In genomic region chr17:64713786-64714185, GRCh38 we compare ENCODE assay signal across 8 cellular contexts. TPM values are rescaled to one million over a fixed set of nuclear protein-coding genes. Genes with fewer than 3 reads are reported as not detected.
DNase-seq lines count a peak whose midpoint lies in the region; ATAC-seq lines count a peak whose summit lies in the region.
"Not testable (repeated sequence)": the region's sequence is repeated elsewhere in the genome, so short reads cannot be mapped to it uniquely, and the experiment has no call there.

No MANE protein-coding gene starts in this region.

- POLR2A ChIA-PET in naive thymus-derived CD4-positive, alpha-beta T cell (lab: Charles Lee): interaction anchor here (0.6 to 2.3 kb wide), 6 partner anchors 14 to 672 kb away, joined by 3 to 5 read pairs (median 4); no protein-coding TSS in a partner anchor

- not testable (repeated sequence) for H3K9me3 Mint-ChIP-seq in CD4-positive, CD25-positive, alpha-beta regulatory T cell; activated T-cell treated with anti-CD3 and anti-CD28 coated beads, Interleukin-2, amount 50 U/mL, for 72 hours; dendritic cell treated with granulocyte-macrophage colony-stimulating factor and Interleukin-4, amounts not matched to agents 40 ng/mL and 50 ng/mL, for 4 days; immature natural killer cell; naive thymus-derived CD4-positive, alpha-beta T cell; stimulated activated memory B cell treated with anti-CD40 and anti-IgM and Interleukin-4, amounts not matched to agents 10 μg/mL and 1 μg/mL and 100 μg/mL, for 72 hours

- not testable (repeated sequence) for H3K27ac ChIP-seq in CD4-positive, CD25-positive, alpha-beta regulatory T cell (ENCODE audit: insufficient read depth, low read length, poor library complexity, severe bottlenecking); naive thymus-derived CD4-positive, alpha-beta T cell (ENCODE audit: low read depth, low read length)
- peak overlapping the region; percentile 91 for H3K27ac ChIP-seq in KOPT-K1 (ENCODE audit: low read depth, low read length, poor library complexity, severe bottlenecking)

- peak in 1 of 3 donors; percentile 42 for DNase-seq in CD4-positive, CD25-positive, alpha-beta regulatory T cell
- DNase-seq in SW480 (ENCODE audit: low spot score): peak; percentile 54
- peak in 1 of 2 donors; percentile 12 for DNase-seq in activated T-cell treated with anti-CD3 and anti-CD28 coated beads, Interleukin-2, amount 50 U/mL, for 72 hours
- peak; percentile 33 to 46 (median 38) for DNase-seq in immature natural killer cell
- peak in 3 of 9 donors; percentile 4 to 24 (median 19) for DNase-seq in naive thymus-derived CD4-positive, alpha-beta T cell

- peak overlapping the region; percentile 68 for H3K4me3 ChIP-seq in CD4-positive, CD25-positive, alpha-beta regulatory T cell (ENCODE audit: low read depth, low read length)
- H3K4me3 ChIP-seq in naive thymus-derived CD4-positive, alpha-beta T cell (ENCODE audit: low read length): peak overlapping the region; percentile 63

- intact Hi-C loops in dendritic cell treated with granulocyte-macrophage colony-stimulating factor and Interleukin-4, amounts not matched to agents 40 ng/mL and 50 ng/mL, for 4 days (cut with micrococcal nuclease); naive thymus-derived CD4-positive, alpha-beta T cell (cut with micrococcal nuclease): not testable (repeated sequence)

- not testable (repeated sequence) for H3K9me3 ChIP-seq in CD4-positive, CD25-positive, alpha-beta regulatory T cell (ENCODE audit: control insufficient read depth in 2 of 2, low read length in 2 of 2); KOPT-K1 (ENCODE audit: insufficient read depth, low read length, poor library complexity, severe bottlenecking); naive thymus-derived CD4-positive, alpha-beta T cell (ENCODE audit: control insufficient read depth in 2 of 3, low read length in 3 of 3)

- not testable (repeated sequence) for H3K27me3 ChIP-seq in CD4-positive, CD25-positive, alpha-beta regulatory T cell (ENCODE audit: control insufficient read depth, insufficient read depth, low read length); naive thymus-derived CD4-positive, alpha-beta T cell (ENCODE audit: control insufficient read depth in 2 of 2, insufficient read depth in 2 of 2, low read length in 2 of 2)

- not testable (repeated sequence) for H3K36me3 Mint-ChIP-seq in CD4-positive, CD25-positive, alpha-beta regulatory T cell; activated T-cell treated with anti-CD3 and anti-CD28 coated beads, Interleukin-2, amount 50 U/mL, for 72 hours (ENCODE audit: insufficient read depth in 2 of 2); dendritic cell treated with granulocyte-macrophage colony-stimulating factor and Interleukin-4, amounts not matched to agents 40 ng/mL and 50 ng/mL, for 4 days (ENCODE audit: low read depth); immature natural killer cell; naive thymus-derived CD4-positive, alpha-beta T cell; stimulated activated memory B cell treated with anti-CD40 and anti-IgM and Interleukin-4, amounts not matched to agents 10 μg/mL and 1 μg/mL and 100 μg/mL, for 72 hours

- H3K27me3 Mint-ChIP-seq in CD4-positive, CD25-positive, alpha-beta regulatory T cell; activated T-cell treated with anti-CD3 and anti-CD28 coated beads, Interleukin-2, amount 50 U/mL, for 72 hours (ENCODE audit: low read depth); dendritic cell treated with granulocyte-macrophage colony-stimulating factor and Interleukin-4, amounts not matched to agents 40 ng/mL and 50 ng/mL, for 4 days; immature natural killer cell (ENCODE audit: low read depth in 3 of 3); naive thymus-derived CD4-positive, alpha-beta T cell; stimulated activated memory B cell treated with anti-CD40 and anti-IgM and Interleukin-4, amounts not matched to agents 10 μg/mL and 1 μg/mL and 100 μg/mL, for 72 hours: not testable (repeated sequence)

- not testable (repeated sequence) for H3K36me3 ChIP-seq in CD4-positive, CD25-positive, alpha-beta regulatory T cell (ENCODE audit: control insufficient read depth, insufficient read depth, low read length); KOPT-K1 (ENCODE audit: insufficient read depth, low read length); naive thymus-derived CD4-positive, alpha-beta T cell (ENCODE audit: control insufficient read depth in 2 of 3, insufficient read depth in 3 of 3, low read length in 3 of 3)

- H3K4me1 ChIP-seq in CD4-positive, CD25-positive, alpha-beta regulatory T cell (ENCODE audit: control insufficient read depth, insufficient read depth, low read length, poor library complexity, severe bottlenecking): peaks cover 30% of the 10 kb centered on the region
- peaks cover 35 to 38% of the 10 kb centered on the region in 2 donors for H3K4me1 ChIP-seq in naive thymus-derived CD4-positive, alpha-beta T cell (ENCODE audit: control insufficient read depth in 2 of 2, insufficient read depth in 2 of 2, low read length in 2 of 2)

- H3K4me1 Mint-ChIP-seq in CD4-positive, CD25-positive, alpha-beta regulatory T cell: peaks cover 6 to 60% (median 31%) of the 10 kb centered on the region in 4 donors
- peaks cover 50% of the 10 kb centered on the region for H3K4me1 Mint-ChIP-seq in activated T-cell treated with anti-CD3 and anti-CD28 coated beads, Interleukin-2, amount 50 U/mL, for 72 hours (ENCODE audit: low read depth)
- H3K4me1 Mint-ChIP-seq in dendritic cell treated with granulocyte-macrophage colony-stimulating factor and Interleukin-4, amounts not matched to agents 40 ng/mL and 50 ng/mL, for 4 days (ENCODE audit: low read depth): peaks cover 32% of the 10 kb centered on the region
- peaks cover 66 to 68% of the 10 kb centered on the region in 2 donors for H3K4me1 Mint-ChIP-seq in immature natural killer cell
- H3K4me1 Mint-ChIP-seq in naive thymus-derived CD4-positive, alpha-beta T cell: peaks cover 26 to 63% (median 54%) of the 10 kb centered on the region in 7 donors
- H3K4me1 Mint-ChIP-seq in stimulated activated memory B cell treated with anti-CD40 and anti-IgM and Interleukin-4, amounts not matched to agents 10 μg/mL and 1 μg/mL and 100 μg/mL, for 72 hours: peaks cover 29% of the 10 kb centered on the region

- CTCF ChIA-PET in naive thymus-derived CD4-positive, alpha-beta T cell (lab: Charles Lee): interaction anchor here (0.5 to 0.7 kb wide), 2 partner anchors 23 to 80 kb away, joined by 3 to 4 read pairs; no protein-coding TSS in a partner anchor

- ATAC-seq in CD4-positive, CD25-positive, alpha-beta regulatory T cell (ENCODE audit: low read depth in 2 of 2): peak; percentile 16 to 32
- ATAC-seq in activated T-cell treated with anti-CD3 and anti-CD28 coated beads, Interleukin-2, amount 50 U/mL, for 72 hours (replicated peaks in 1 of 2): peak; percentile 35 to 37
- peak; percentile 22 for ATAC-seq in naive thymus-derived CD4-positive, alpha-beta T cell
- not testable (repeated sequence) for ATAC-seq in stimulated activated memory B cell treated with anti-CD40 and anti-IgM and Interleukin-4, amounts not matched to agents 10 μg/mL and 1 μg/mL and 100 μg/mL, for 72 hours

- H3K27ac Mint-ChIP-seq in CD4-positive, CD25-positive, alpha-beta regulatory T cell: peak overlapping the region; percentile 49 to 88 (median 79)
- H3K27ac Mint-ChIP-seq in activated T-cell treated with anti-CD3 and anti-CD28 coated beads, Interleukin-2, amount 50 U/mL, for 72 hours: peak overlapping the region; percentile 83
- H3K27ac Mint-ChIP-seq in dendritic cell treated with granulocyte-macrophage colony-stimulating factor and Interleukin-4, amounts not matched to agents 40 ng/mL and 50 ng/mL, for 4 days: peak overlapping the region; percentile 32
- peak overlapping the region; percentile 91 to 99 (median 96) for H3K27ac Mint-ChIP-seq in immature natural killer cell
- peak overlapping the region; percentile 64 to 90 (median 77) for H3K27ac Mint-ChIP-seq in naive thymus-derived CD4-positive, alpha-beta T cell
- H3K27ac Mint-ChIP-seq in stimulated activated memory B cell treated with anti-CD40 and anti-IgM and Interleukin-4, amounts not matched to agents 10 μg/mL and 1 μg/mL and 100 μg/mL, for 72 hours: peak overlapping the region; percentile 58

- peak overlapping the region; percentile 69 to 87 (median 81) for H3K4me3 Mint-ChIP-seq in CD4-positive, CD25-positive, alpha-beta regulatory T cell
- H3K4me3 Mint-ChIP-seq in activated T-cell treated with anti-CD3 and anti-CD28 coated beads, Interleukin-2, amount 50 U/mL, for 72 hours: peak overlapping the region; percentile 85 to 88
- peak overlapping the region; percentile 50 for H3K4me3 Mint-ChIP-seq in dendritic cell treated with granulocyte-macrophage colony-stimulating factor and Interleukin-4, amounts not matched to agents 40 ng/mL and 50 ng/mL, for 4 days
- H3K4me3 Mint-ChIP-seq in immature natural killer cell: peak overlapping the region; percentile 77 to 92 (median 88)
- peak overlapping the region; percentile 82 to 94 (median 88) for H3K4me3 Mint-ChIP-seq in naive thymus-derived CD4-positive, alpha-beta T cell
- peak overlapping the region; percentile 53 for H3K4me3 Mint-ChIP-seq in stimulated activated memory B cell treated with anti-CD40 and anti-IgM and Interleukin-4, amounts not matched to agents 10 μg/mL and 1 μg/mL and 100 μg/mL, for 72 hours

RNA-seq across cellular contexts. Expression of gene SMURF2, which starts 51.7 kb away (rescaled TPM):
- 18.7 TPM for total RNA-seq in CD4-positive, CD25-positive, alpha-beta regulatory T cell
- 1 to 10 TPM; 4.0 to 4.9 (median 4.4) TPM for polyA plus RNA-seq in CD4-positive, CD25-positive, alpha-beta regulatory T cell
- 10 to 100 TPM; 18.3 to 19.4 TPM for total RNA-seq in activated T-cell treated with anti-CD3 and anti-CD28 coated beads, Interleukin-2, amount 50 U/mL, for 72 hours
- 1 to 10 TPM; 8.1 to 8.5 (median 8.3) TPM for polyA plus RNA-seq in immature natural killer cell
- 10 to 100 TPM; 17.0 to 35.7 (median 32.1) TPM for total RNA-seq in naive thymus-derived CD4-positive, alpha-beta T cell
- 1 to 10 TPM; 8.8 to 9.6 TPM for polyA plus RNA-seq in naive thymus-derived CD4-positive, alpha-beta T cell

Comparison
In these comparisons a context has a peak if more than half of its experiments do, and no peak if none do; other contexts are left out.
1. H3K27ac Mint-ChIP-seq: peak in every context shown above with its lines; median percentile 96 in immature natural killer cell; 83 in activated T-cell treated with anti-CD3 and anti-CD28 coated beads, Interleukin-2, amount 50 U/mL, for 72 hours; 79 in CD4-positive, CD25-positive, alpha-beta regulatory T cell; 77 in naive thymus-derived CD4-positive, alpha-beta T cell; 58 in stimulated activated memory B cell treated with anti-CD40 and anti-IgM and Interleukin-4, amounts not matched to agents 10 μg/mL and 1 μg/mL and 100 μg/mL, for 72 hours; 32 in dendritic cell treated with granulocyte-macrophage colony-stimulating factor and Interleukin-4, amounts not matched to agents 40 ng/mL and 50 ng/mL, for 4 days.